ENCODE assay signal across 23 cellular contexts in the genomic region with DNA sequence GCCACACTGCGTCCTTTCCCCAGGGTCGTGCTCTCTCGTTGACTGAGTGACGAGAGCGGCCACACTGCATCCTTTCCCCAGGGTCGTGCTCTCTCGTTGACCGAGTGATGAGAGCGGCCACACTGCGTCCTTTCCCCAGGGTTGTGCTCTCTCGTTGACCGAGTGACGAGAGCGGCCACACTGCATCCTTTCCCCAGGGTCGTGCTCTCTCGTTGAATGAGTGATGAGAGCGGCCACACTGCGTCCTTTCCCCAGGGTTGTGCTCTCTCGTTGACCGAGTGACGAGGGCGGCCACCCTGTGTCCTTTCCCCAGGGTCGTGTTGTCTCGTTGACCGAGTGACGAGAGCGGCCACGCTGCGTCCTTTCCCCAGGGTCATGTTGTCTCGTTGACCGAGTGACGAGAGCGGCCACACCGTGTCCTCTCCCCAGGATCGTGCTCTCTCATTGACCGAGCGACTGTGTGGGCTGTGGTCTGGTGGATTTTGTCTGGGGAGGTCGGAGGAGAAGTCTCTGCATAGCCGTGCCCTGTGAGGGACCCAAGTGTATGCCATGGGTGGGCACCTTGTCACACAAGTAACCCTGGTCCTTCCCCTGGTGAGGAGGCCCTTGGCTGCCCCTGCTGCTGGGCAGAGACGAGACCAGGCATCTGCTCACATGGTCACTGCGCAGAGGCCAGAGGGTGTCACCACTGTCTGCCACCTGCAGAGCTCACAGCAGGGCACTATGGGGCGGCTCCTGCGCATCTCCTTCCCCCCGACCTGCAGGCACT.
"Had no signal": no experiment of that assay in that cellular context is flagged by ENCODE, and none has a peak within 500 bp of the region (broad histone marks: within the 10 kb centered on the region; RNA-seq: fewer than 3 reads in every experiment).

No MANE protein-coding gene starts in this region.

- H3K9me3 Mint-ChIP-seq: activated CD4-positive, alpha-beta memory T cell treated with anti-CD3 and anti-CD28 coated beads, Interleukin-2, amount 10 ng/mL, durations not matched to agents 7 days and 5 days; activated CD4-positive, alpha-beta T cell treated with anti-CD3 and anti-CD28 coated beads, Interleukin-2, amount 10 ng/mL, durations not matched to agents 24 days and 14 days; activated naive CD4-positive, alpha-beta T cell treated with anti-CD3 and anti-CD28 coated beads, Interleukin-2, amount 50 U/mL, for 24 hours; naive thymus-derived CD4-positive, alpha-beta T cell; stimulated activated memory B cell treated with anti-CD40 and anti-IgM and Interleukin-4, amounts not matched to agents 10 μg/mL and 1 μg/mL and 100 μg/mL, for 72 hours had no signal

- H3K9me3 ChIP-seq: breast epithelium, colonic mucosa, gastroesophageal sphincter, heart left ventricle, transverse colon had no signal

- H3K4me3 Mint-ChIP-seq: activated CD4-positive, alpha-beta memory T cell treated with anti-CD3 and anti-CD28 coated beads, Interleukin-2, amount 10 ng/mL, durations not matched to agents 7 days and 5 days; activated CD4-positive, alpha-beta T cell treated with anti-CD3 and anti-CD28 coated beads, Interleukin-2, amount 10 ng/mL, durations not matched to agents 24 days and 14 days; activated naive CD4-positive, alpha-beta T cell treated with anti-CD3 and anti-CD28 coated beads, Interleukin-2, amount 50 U/mL, for 24 hours; naive thymus-derived CD4-positive, alpha-beta T cell; stimulated activated memory B cell treated with anti-CD40 and anti-IgM and Interleukin-4, amounts not matched to agents 10 μg/mL and 1 μg/mL and 100 μg/mL, for 72 hours; T-helper 17 cell had no signal

- H3K27ac ChIP-seq: breast epithelium, colonic mucosa, epithelial cell of prostate, gastroesophageal sphincter, parathyroid adenoma, transverse colon had no signal

- H3K27me3 ChIP-seq: breast epithelium, colonic mucosa, dorsolateral prefrontal cortex, gastroesophageal sphincter, heart left ventricle, transverse colon had no signal

- H3K4me1 ChIP-seq: breast epithelium, colonic mucosa, parathyroid adenoma, transverse colon had no signal

- H3K4me3 ChIP-seq: breast epithelium, colonic mucosa, dorsolateral prefrontal cortex, gastroesophageal sphincter, heart left ventricle, transverse colon had no signal

- H3K9ac ChIP-seq: parathyroid adenoma had no signal

- ATAC-seq: activated CD4-positive, CD25-positive, alpha-beta regulatory T cell treated with anti-CD3 and anti-CD28 coated beads, Interleukin-2, amount 50 U/mL, for 24 hours; gastroesophageal sphincter; heart left ventricle; left colon; sciatic nerve; stimulated activated memory B cell treated with anti-CD40 and anti-IgM and Interleukin-4, amounts not matched to agents 10 μg/mL and 1 μg/mL and 100 μg/mL, for 72 hours; T-helper 17 cell had no signal

- H2AFZ ChIP-seq: parathyroid adenoma had no signal

- DNase-seq: activated CD4-positive, alpha-beta memory T cell treated with anti-CD3 and anti-CD28 coated beads, Interleukin-2, amount 10 ng/mL, durations not matched to agents 7 days and 5 days; activated CD4-positive, alpha-beta T cell treated with anti-CD3 and anti-CD28 coated beads, Interleukin-2, amount 10 ng/mL, durations not matched to agents 24 days and 14 days; activated gamma-delta T cell treated with Interleukin-2 at 50 U/mL for 16 hours; aorta; colonic mucosa; dorsolateral prefrontal cortex; heart left ventricle; left colon; naive thymus-derived CD4-positive, alpha-beta T cell; nucleus accumbens; small intestine; stimulated activated CD4-positive, alpha-beta T cell treated with anti-CD3 and anti-CD28 coated beads, Interleukin-15, amount 100 ng/mL, for 24 hours; SW 1271; T-helper 17 cell; transverse colon had no signal

- H3K27ac Mint-ChIP-seq: activated CD4-positive, alpha-beta memory T cell treated with anti-CD3 and anti-CD28 coated beads, Interleukin-2, amount 10 ng/mL, durations not matched to agents 7 days and 5 days; activated CD4-positive, alpha-beta T cell treated with anti-CD3 and anti-CD28 coated beads, Interleukin-2, amount 10 ng/mL, durations not matched to agents 24 days and 14 days; activated naive CD4-positive, alpha-beta T cell treated with anti-CD3 and anti-CD28 coated beads, Interleukin-2, amount 50 U/mL, for 24 hours; naive thymus-derived CD4-positive, alpha-beta T cell; stimulated activated memory B cell treated with anti-CD40 and anti-IgM and Interleukin-4, amounts not matched to agents 10 μg/mL and 1 μg/mL and 100 μg/mL, for 72 hours had no signal

- H3K36me3 ChIP-seq: breast epithelium had no signal

- H3K27me3 Mint-ChIP-seq: activated CD4-positive, alpha-beta memory T cell treated with anti-CD3 and anti-CD28 coated beads, Interleukin-2, amount 10 ng/mL, durations not matched to agents 7 days and 5 days; activated CD4-positive, alpha-beta T cell treated with anti-CD3 and anti-CD28 coated beads, Interleukin-2, amount 10 ng/mL, durations not matched to agents 24 days and 14 days; activated naive CD4-positive, alpha-beta T cell treated with anti-CD3 and anti-CD28 coated beads, Interleukin-2, amount 50 U/mL, for 24 hours; naive thymus-derived CD4-positive, alpha-beta T cell; stimulated activated memory B cell treated with anti-CD40 and anti-IgM and Interleukin-4, amounts not matched to agents 10 μg/mL and 1 μg/mL and 100 μg/mL, for 72 hours; T-helper 17 cell had no signal
